ENCODE assay signal across 30 cellular contexts in the genomic region with DNA sequence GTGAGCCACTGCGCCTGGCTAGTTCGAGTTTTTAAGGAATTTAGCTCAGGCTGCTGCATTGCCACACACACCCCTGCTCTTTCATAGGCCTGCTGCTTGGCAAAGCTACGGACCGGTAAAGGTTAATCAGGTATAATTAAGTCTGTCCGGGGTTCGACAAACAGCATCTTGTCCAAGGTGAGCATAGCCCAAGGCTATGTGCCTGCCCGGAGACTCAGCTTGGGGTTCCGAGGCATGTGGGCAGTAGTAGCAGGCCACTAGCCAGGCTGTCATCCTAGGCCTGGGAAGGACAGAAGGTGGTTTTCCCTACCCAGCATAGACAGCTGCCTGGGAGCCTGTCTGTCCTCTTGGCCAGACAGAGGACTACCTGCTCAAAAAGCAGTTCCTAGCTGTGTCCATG.
"Had no signal": no experiment of that assay in that cellular context is flagged by ENCODE, and none has a peak within 500 bp of the region (broad histone marks: within the 10 kb centered on the region; RNA-seq: fewer than 3 reads in every experiment).

No MANE protein-coding gene starts in this region.

- ATAC-seq: left colon; left lung; lower lobe of right lung; natural killer cell; pancreas; right cardiac atrium; stimulated activated memory B cell treated with anti-CD40 and anti-IgM and Interleukin-4, amounts not matched to agents 10 μg/mL and 1 μg/mL and 100 μg/mL, for 72 hours had no signal

- H2AFZ ChIP-seq: neural progenitor cell had no signal

- H3K9me3 ChIP-seq: left lung, lower lobe of right lung, pancreas, prostate gland, sigmoid colon, spleen, testis, thyroid gland, transverse colon, upper lobe of left lung, vagina had no signal

- H3K36me3 ChIP-seq: neural progenitor cell, pancreas, prostate gland, transverse colon had no signal

- H3K4me1 ChIP-seq: prostate gland had no signal

- H3K4me2 ChIP-seq: neural progenitor cell had no signal

- H3K4me3 Mint-ChIP-seq: immature natural killer cell; mesothelial cell of epicardium; naive B cell; natural killer cell; nephron progenitor cell; neural progenitor cell; stimulated activated memory B cell treated with anti-CD40 and anti-IgM and Interleukin-4, amounts not matched to agents 10 μg/mL and 1 μg/mL and 100 μg/mL, for 72 hours; stimulated activated naive CD8-positive, alpha-beta T cell treated with anti-CD3 and anti-CD28 coated beads, Interleukin-15, amount 100 ng/mL, for 72 hours had no signal

- H3K27me3 Mint-ChIP-seq: naive B cell; stimulated activated memory B cell treated with anti-CD40 and anti-IgM and Interleukin-4, amounts not matched to agents 10 μg/mL and 1 μg/mL and 100 μg/mL, for 72 hours; stimulated activated naive CD8-positive, alpha-beta T cell treated with anti-CD3 and anti-CD28 coated beads, Interleukin-15, amount 100 ng/mL, for 72 hours had no signal

- DNase-seq: hypothalamus; immature natural killer cell; kidney; left colon; left lung; lower lobe of right lung; mammary epithelial cell; mesendoderm; naive B cell; natural killer cell; nephron progenitor cell; pancreas; retina; sigmoid colon; small intestine; spleen; stimulated activated CD4-positive, alpha-beta T cell treated with anti-CD3 and anti-CD28 coated beads, Interleukin-4, amount 100 ng/mL, for 4 hours; stimulated activated CD8-positive, alpha-beta memory T cell treated with anti-CD3 and anti-CD28 coated beads, Interleukin-4, amount 100 ng/mL, for 48 hours; stimulated activated naive CD4-positive, alpha-beta T cell treated with Interleukin-2 at 50 U/mL for 16 hours; stimulated activated naive CD8-positive, alpha-beta T cell treated with anti-CD3 and anti-CD28 coated beads, Interleukin-15, amount 100 ng/mL, for 72 hours; testis; thyroid gland; transverse colon; upper lobe of left lung had no signal

- H3K27ac Mint-ChIP-seq: immature natural killer cell; mesothelial cell of epicardium; natural killer cell; nephron progenitor cell; neural progenitor cell; stimulated activated memory B cell treated with anti-CD40 and anti-IgM and Interleukin-4, amounts not matched to agents 10 μg/mL and 1 μg/mL and 100 μg/mL, for 72 hours; stimulated activated naive CD8-positive, alpha-beta T cell treated with anti-CD3 and anti-CD28 coated beads, Interleukin-15, amount 100 ng/mL, for 72 hours had no signal

- H3K27me3 ChIP-seq: left lung, neural progenitor cell, pancreas, sigmoid colon, spleen, testis, thyroid gland, transverse colon, upper lobe of left lung, vagina had no signal

- H3K36me3 Mint-ChIP-seq: naive B cell, natural killer cell had no signal

- H3K9ac ChIP-seq: neural progenitor cell had no signal

- H3K4me3 ChIP-seq: left lung, lower lobe of right lung, neural progenitor cell, pancreas, prostate gland, sigmoid colon, spleen, testis, thyroid gland, transverse colon, upper lobe of left lung, vagina had no signal

- H3K27ac ChIP-seq: left lung, lower lobe of right lung, neural progenitor cell, pancreas, prostate gland, sigmoid colon, spleen, testis, thyroid gland, transverse colon, upper lobe of left lung, vagina had no signal
